Comparison of ENCODE assay signal across 1 cellular context in the genomic region with DNA sequence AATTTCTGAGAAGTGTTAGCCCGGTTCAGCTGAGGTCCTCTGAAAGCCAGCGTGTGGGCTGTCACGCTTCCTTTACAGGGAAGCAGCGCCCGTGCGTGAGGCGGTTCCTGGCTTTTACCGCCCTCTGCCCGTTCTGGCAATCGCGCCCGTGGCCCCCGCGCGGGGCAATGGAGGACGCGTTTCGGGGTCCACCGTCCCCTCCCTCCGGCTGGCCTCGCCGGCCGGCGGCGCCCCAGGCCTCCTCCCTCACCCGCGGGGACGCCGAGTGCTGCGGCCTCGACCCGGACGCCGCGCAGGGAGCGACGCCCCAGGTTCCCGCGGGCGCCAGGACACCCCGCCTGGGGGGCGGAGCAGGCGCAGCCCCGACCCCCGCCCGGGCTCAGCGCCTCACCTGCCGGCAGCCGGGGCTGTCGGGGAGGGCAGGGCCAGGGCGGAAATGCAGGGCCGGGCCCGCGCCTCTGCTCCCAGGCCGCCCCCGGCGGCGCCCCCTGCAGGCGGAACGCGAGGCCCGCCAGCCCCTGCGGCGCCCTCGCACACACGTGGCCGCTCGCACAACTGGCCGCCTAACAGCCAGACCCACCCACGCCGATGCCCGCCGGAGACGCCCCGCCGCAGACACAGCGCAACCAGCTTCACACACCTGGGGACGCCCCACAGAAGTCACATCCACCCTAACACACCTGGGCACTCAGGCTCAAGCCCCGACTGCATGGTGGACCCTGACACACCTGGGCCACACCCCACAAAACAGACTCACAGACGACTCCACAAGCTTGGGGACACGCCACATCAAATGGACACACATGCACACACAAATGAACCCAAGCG.
TF ChIP-seq lines count a peak whose summit lies in the region.

A gene (minus strand): TSS at position 440 of the 828 bp plus-strand sequence. CDS start 56,198 bp downstream, outside the sequence.

TF ChIP-seq in H1, 55 proteins besides CTCF, POLR2A, EP300 and RAD21 (continued from another document):
- TF ChIP-seq TEAD4 (IDR thresholded peaks at IDR 0.05; ENCODE audit: low read depth, low read length) (peak; percentile 22; the same call in 1 of the 2 replicates), CEBPB (IDR thresholded peaks at IDR 0.05; ENCODE audit: low read depth, low read length) (no peak), BRCA1 (IDR thresholded peaks at IDR 0.05; ENCODE audit: low read depth, low read length) (no peak), SP2 (IDR thresholded peaks at IDR 0.05; ENCODE audit: low read length) (no peak), RFX5 (IDR thresholded peaks at IDR 0.05; ENCODE audit: borderline replicate concordance, low read depth, low read length) (no peak), SIN3A (conservative IDR thresholded peaks at IDR 0.05 in 1 of 2, IDR thresholded peaks at IDR 0.05 in 1 of 2; ENCODE audit: low read depth in 1 of 2, low read length in 2 of 2) (no peak), CREB1 (IDR thresholded peaks at IDR 0.05) (no peak), CHD2 (IDR thresholded peaks at IDR 0.05; ENCODE audit: low read length) (no peak), CHD1 (IDR thresholded peaks at IDR 0.05; ENCODE audit: low read depth, low read length) (no peak), HDAC6 (IDR thresholded peaks at IDR 0.05; ENCODE audit: low read depth, low read length) (no peak), RNF2 (IDR thresholded peaks at IDR 0.05; ENCODE audit: borderline replicate concordance, low read depth, low read length, missing control alignments, poor library complexity, severe bottlenecking) (no peak), SP4 (IDR thresholded peaks at IDR 0.05; ENCODE audit: low read length) (no peak), SIRT6 (IDR thresholded peaks at IDR 0.05; ENCODE audit: low read length) (no peak), MAFK (IDR thresholded peaks at IDR 0.05; ENCODE audit: low read depth, low read length) (no peak), KDM5A (IDR thresholded peaks at IDR 0.05; ENCODE audit: low read length) (no peak), SIX5 (IDR thresholded peaks at IDR 0.05; ENCODE audit: low read depth, low read length) (no peak), JUND (IDR thresholded peaks at IDR 0.05; ENCODE audit: low read length) (no peak), RXRA (IDR thresholded peaks at IDR 0.05; ENCODE audit: insufficient read depth, low read depth, low read length) (no peak), CBX8 (IDR thresholded peaks at IDR 0.05; ENCODE audit: borderline replicate concordance, low read depth, low read length) (no peak), KDM1A (IDR thresholded peaks at IDR 0.05; ENCODE audit: borderline replicate concordance, low read length) (0 out of 2 replicates have a peak, but pooled peaks have one; percentile 19), CBX5 (IDR thresholded peaks at IDR 0.05; ENCODE audit: low read depth, low read length) (no peak), SP1 (IDR thresholded peaks at IDR 0.05; ENCODE audit: low read depth, low read length) (no peak), SUZ12 (IDR thresholded peaks at IDR 0.05; ENCODE audit: low read length) (0 out of 2 replicates have a peak, but pooled peaks have one; percentile 33), ZNF274 (IDR thresholded peaks at IDR 0.05; ENCODE audit: borderline replicate concordance, extremely low read depth, low read length) (no peak), TAF1 (IDR thresholded peaks at IDR 0.05; ENCODE audit: low read depth, low read length) (peak; percentile 55), NANOG (IDR thresholded peaks at IDR 0.05; ENCODE audit: insufficient read depth, low read depth, low read length, poor library complexity, severe bottlenecking) (no peak), SRF (IDR thresholded peaks at IDR 0.05; ENCODE audit: low read depth, low read length) (no peak), CTBP2 (IDR thresholded peaks at IDR 0.05; ENCODE audit: borderline replicate concordance, insufficient read depth, insufficient read length, low read length) (no peak), FOSL1 (IDR thresholded peaks at IDR 0.05; ENCODE audit: insufficient read depth, low read depth, low read length) (no peak), GTF2F1 (IDR thresholded peaks at IDR 0.05; ENCODE audit: borderline replicate concordance, low read depth, low read length) (no peak), NRF1 (IDR thresholded peaks at IDR 0.05; ENCODE audit: low read depth, low read length) (no peak), SAP30 (IDR thresholded peaks at IDR 0.05; ENCODE audit: insufficient read depth, insufficient replicate concordance, low read length) (no peak), POLR2AphosphoS5 (IDR thresholded peaks at IDR 0.05; ENCODE audit: low read depth, low read length) (no peak), ASH2L (IDR thresholded peaks at IDR 0.05; ENCODE audit: low read length) (peak; percentile 77), BACH1 (IDR thresholded peaks at IDR 0.05; ENCODE audit: low read length) (no peak), GABPA (IDR thresholded peaks at IDR 0.05; ENCODE audit: borderline replicate concordance, insufficient read depth, low read length) (0 out of 2 replicates have a peak, but pooled peaks have one; percentile 12), HDAC2 (IDR thresholded peaks at IDR 0.05; ENCODE audit: borderline replicate concordance in 1 of 2, low read depth in 2 of 2, low read length in 2 of 2) (0 out of 4 replicates have a peak, but pooled peaks have one; percentile 23 to 28), RBBP5 (IDR thresholded peaks at IDR 0.05; ENCODE audit: borderline replicate concordance, low read depth, low read length) (peak; percentile 32; the same call in 1 of the 2 replicates), JUN (IDR thresholded peaks at IDR 0.05; ENCODE audit: low read depth, low read length) (no peak), POU5F1 (IDR thresholded peaks at IDR 0.05; ENCODE audit: low read depth, low read length) (no peak), BCL11A (IDR thresholded peaks at IDR 0.05; ENCODE audit: low read depth in 2 of 2, low read length in 2 of 2) (no peak), YY1 (IDR thresholded peaks at IDR 0.05; ENCODE audit: low read depth, low read length) (peak; percentile 6; the same call in 1 of the 2 replicates), TCF12 (IDR thresholded peaks at IDR 0.05; ENCODE audit: low read depth, low read length) (0 out of 2 replicates have a peak, but pooled peaks have one; percentile 13), PHF8 (conservative IDR thresholded peaks at IDR 0.05; ENCODE audit: low read depth, low read length) (peak; percentile 63)
- TF ChIP-seq, protein P1, sequence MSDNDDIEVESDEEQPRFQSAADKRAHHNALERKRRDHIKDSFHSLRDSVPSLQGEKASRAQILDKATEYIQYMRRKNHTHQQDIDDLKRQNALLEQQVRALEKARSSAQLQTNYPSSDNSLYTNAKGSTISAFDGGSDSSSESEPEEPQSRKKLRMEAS (IDR thresholded peaks at IDR 0.05) = peak; percentile 100
- TF ChIP-seq, protein P2, sequence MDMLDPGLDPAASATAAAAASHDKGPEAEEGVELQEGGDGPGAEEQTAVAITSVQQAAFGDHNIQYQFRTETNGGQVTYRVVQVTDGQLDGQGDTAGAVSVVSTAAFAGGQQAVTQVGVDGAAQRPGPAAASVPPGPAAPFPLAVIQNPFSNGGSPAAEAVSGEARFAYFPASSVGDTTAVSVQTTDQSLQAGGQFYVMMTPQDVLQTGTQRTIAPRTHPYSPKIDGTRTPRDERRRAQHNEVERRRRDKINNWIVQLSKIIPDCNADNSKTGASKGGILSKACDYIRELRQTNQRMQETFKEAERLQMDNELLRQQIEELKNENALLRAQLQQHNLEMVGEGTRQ (IDR thresholded peaks at IDR 0.05; ENCODE audit: low read length) = peak; percentile 56
- TF ChIP-seq, protein P3, sequence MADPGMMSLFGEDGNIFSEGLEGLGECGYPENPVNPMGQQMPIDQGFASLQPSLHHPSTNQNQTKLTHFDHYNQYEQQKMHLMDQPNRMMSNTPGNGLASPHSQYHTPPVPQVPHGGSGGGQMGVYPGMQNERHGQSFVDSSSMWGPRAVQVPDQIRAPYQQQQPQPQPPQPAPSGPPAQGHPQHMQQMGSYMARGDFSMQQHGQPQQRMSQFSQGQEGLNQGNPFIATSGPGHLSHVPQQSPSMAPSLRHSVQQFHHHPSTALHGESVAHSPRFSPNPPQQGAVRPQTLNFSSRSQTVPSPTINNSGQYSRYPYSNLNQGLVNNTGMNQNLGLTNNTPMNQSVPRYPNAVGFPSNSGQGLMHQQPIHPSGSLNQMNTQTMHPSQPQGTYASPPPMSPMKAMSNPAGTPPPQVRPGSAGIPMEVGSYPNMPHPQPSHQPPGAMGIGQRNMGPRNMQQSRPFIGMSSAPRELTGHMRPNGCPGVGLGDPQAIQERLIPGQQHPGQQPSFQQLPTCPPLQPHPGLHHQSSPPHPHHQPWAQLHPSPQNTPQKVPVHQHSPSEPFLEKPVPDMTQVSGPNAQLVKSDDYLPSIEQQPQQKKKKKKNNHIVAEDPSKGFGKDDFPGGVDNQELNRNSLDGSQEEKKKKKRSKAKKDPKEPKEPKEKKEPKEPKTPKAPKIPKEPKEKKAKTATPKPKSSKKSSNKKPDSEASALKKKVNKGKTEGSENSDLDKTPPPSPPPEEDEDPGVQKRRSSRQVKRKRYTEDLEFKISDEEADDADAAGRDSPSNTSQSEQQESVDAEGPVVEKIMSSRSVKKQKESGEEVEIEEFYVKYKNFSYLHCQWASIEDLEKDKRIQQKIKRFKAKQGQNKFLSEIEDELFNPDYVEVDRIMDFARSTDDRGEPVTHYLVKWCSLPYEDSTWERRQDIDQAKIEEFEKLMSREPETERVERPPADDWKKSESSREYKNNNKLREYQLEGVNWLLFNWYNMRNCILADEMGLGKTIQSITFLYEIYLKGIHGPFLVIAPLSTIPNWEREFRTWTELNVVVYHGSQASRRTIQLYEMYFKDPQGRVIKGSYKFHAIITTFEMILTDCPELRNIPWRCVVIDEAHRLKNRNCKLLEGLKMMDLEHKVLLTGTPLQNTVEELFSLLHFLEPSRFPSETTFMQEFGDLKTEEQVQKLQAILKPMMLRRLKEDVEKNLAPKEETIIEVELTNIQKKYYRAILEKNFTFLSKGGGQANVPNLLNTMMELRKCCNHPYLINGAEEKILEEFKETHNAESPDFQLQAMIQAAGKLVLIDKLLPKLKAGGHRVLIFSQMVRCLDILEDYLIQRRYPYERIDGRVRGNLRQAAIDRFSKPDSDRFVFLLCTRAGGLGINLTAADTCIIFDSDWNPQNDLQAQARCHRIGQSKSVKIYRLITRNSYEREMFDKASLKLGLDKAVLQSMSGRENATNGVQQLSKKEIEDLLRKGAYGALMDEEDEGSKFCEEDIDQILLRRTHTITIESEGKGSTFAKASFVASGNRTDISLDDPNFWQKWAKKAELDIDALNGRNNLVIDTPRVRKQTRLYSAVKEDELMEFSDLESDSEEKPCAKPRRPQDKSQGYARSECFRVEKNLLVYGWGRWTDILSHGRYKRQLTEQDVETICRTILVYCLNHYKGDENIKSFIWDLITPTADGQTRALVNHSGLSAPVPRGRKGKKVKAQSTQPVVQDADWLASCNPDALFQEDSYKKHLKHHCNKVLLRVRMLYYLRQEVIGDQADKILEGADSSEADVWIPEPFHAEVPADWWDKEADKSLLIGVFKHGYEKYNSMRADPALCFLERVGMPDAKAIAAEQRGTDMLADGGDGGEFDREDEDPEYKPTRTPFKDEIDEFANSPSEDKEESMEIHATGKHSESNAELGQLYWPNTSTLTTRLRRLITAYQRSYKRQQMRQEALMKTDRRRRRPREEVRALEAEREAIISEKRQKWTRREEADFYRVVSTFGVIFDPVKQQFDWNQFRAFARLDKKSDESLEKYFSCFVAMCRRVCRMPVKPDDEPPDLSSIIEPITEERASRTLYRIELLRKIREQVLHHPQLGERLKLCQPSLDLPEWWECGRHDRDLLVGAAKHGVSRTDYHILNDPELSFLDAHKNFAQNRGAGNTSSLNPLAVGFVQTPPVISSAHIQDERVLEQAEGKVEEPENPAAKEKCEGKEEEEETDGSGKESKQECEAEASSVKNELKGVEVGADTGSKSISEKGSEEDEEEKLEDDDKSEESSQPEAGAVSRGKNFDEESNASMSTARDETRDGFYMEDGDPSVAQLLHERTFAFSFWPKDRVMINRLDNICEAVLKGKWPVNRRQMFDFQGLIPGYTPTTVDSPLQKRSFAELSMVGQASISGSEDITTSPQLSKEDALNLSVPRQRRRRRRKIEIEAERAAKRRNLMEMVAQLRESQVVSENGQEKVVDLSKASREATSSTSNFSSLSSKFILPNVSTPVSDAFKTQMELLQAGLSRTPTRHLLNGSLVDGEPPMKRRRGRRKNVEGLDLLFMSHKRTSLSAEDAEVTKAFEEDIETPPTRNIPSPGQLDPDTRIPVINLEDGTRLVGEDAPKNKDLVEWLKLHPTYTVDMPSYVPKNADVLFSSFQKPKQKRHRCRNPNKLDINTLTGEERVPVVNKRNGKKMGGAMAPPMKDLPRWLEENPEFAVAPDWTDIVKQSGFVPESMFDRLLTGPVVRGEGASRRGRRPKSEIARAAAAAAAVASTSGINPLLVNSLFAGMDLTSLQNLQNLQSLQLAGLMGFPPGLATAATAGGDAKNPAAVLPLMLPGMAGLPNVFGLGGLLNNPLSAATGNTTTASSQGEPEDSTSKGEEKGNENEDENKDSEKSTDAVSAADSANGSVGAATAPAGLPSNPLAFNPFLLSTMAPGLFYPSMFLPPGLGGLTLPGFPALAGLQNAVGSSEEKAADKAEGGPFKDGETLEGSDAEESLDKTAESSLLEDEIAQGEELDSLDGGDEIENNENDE (IDR thresholded peaks at IDR 0.05; ENCODE audit: insufficient replicate concordance, low read length) = no peak
- TF ChIP-seq, protein P4, sequence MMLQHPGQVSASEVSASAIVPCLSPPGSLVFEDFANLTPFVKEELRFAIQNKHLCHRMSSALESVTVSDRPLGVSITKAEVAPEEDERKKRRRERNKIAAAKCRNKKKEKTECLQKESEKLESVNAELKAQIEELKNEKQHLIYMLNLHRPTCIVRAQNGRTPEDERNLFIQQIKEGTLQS (IDR thresholded peaks at IDR 0.05; ENCODE audit: insufficient read depth, low read depth, low read length) = peak; percentile 43; the same call in 1 of the 2 replicates
- TF ChIP-seq, protein P5, sequence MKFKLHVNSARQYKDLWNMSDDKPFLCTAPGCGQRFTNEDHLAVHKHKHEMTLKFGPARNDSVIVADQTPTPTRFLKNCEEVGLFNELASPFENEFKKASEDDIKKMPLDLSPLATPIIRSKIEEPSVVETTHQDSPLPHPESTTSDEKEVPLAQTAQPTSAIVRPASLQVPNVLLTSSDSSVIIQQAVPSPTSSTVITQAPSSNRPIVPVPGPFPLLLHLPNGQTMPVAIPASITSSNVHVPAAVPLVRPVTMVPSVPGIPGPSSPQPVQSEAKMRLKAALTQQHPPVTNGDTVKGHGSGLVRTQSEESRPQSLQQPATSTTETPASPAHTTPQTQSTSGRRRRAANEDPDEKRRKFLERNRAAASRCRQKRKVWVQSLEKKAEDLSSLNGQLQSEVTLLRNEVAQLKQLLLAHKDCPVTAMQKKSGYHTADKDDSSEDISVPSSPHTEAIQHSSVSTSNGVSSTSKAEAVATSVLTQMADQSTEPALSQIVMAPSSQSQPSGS (IDR thresholded peaks at IDR 0.05; ENCODE audit: low read length) = 0 out of 2 replicates have a peak, but pooled peaks have one; percentile 2
